Comparison of ENCODE assay signal across 24 cellular contexts in genomic region chr11:117519590-117519989, GRCh38.
DNase-seq lines count a peak whose midpoint lies in the region; ATAC-seq, FAIRE-seq and TF ChIP-seq lines count a peak whose summit lies in the region.
"Had no signal": no experiment of that assay in that cellular context is flagged by ENCODE, and none has a peak within 500 bp of the region (broad histone marks: within the 10 kb centered on the region; RNA-seq: fewer than 3 reads in every experiment).

No MANE protein-coding gene starts in this region.

- no peak for TF ChIP-seq EP300 in GM12878 (IDR thresholded peaks at IDR 0.05; ENCODE audit: borderline replicate concordance in 1 of 2, control insufficient read depth in 1 of 2, low read depth in 2 of 2, low read length in 2 of 2)

- TF ChIP-seq RAD21 in GM12878 (IDR thresholded peaks at IDR 0.05; ENCODE audit: insufficient read depth, low read depth, low read length) = no peak

- WGBS in right cardiac atrium = 81% methylated on average over 4 of the region's 4 CpGs
- 4% methylated on average over 4 of the region's 4 CpGs for WGBS in GM12878 (ENCODE audit: insufficient coverage, insufficient replicate concordance, low lambda C conversion rate, missing lambda C conversion rate)

- no peak overlapping the region for H2AFZ ChIP-seq in GM12878 (ENCODE audit: control insufficient read depth, low read depth, low read length)

- no peak for TF ChIP-seq CTCF in right atrium auricular region (IDR thresholded peaks at IDR 0.05)
- TF ChIP-seq CTCF in GM12878 (IDR thresholded peaks at IDR 0.05 in 2 of 3, conservative IDR thresholded peaks at IDR 0.05 in 1 of 3; ENCODE audit: control insufficient read depth in 2 of 3, extremely low read depth in 1 of 3, insufficient read depth in 1 of 3, low read depth in 3 of 3, low read length in 3 of 3) = no peak
- TF ChIP-seq CTCF in type B pancreatic cell (conservative IDR thresholded peaks at IDR 0.05) = no peak
- no peak for TF ChIP-seq CTCF in foreskin fibroblast (IDR thresholded peaks at IDR 0.05; ENCODE audit: low read depth, low read length)

- DNase-seq in right atrium auricular region (ENCODE audit: low spot score) (peak; percentile 59), right cardiac atrium (no peak), GM12878 (ENCODE audit: low read depth, low spot score) (no peak), left kidney (ENCODE audit: low read depth, low spot score) (peak; percentile 78), type B pancreatic cell (ENCODE audit: extremely low spot score, unreplicated experiment) (no peak), foreskin fibroblast (no peak)
- DNase-seq: activated naive CD4-positive, alpha-beta T cell; amygdala; CD4-positive, CD25-positive, alpha-beta regulatory T cell; cerebellar nuclear complex; effector CD4-positive, alpha-beta T cell; esophagus squamous epithelium; H9; naive thymus-derived CD4-positive, alpha-beta T cell; NCI-H1048; NCI-H2029 treated with DMSO at 0.1 percent for 48 hours; NCI-H446 treated with DMSO at 0.1 percent for 48 hours; spleen; T-helper 1 cell had no signal

- CTCF ChIA-PET in GM12878 (lab: Yijun Ruan, JAX) = no interaction called here

- no peaks in the 10 kb centered on the region for H4K20me1 ChIP-seq in GM12878 (ENCODE audit: control insufficient read depth, insufficient read depth)

- TF ChIP-seq POLR2A in GM12878 (IDR thresholded peaks at IDR 0.05; ENCODE audit: low read depth, low read length) = no peak

- H3K4me1 Mint-ChIP-seq in type B pancreatic cell (ENCODE audit: unreplicated experiment) = peaks cover 24% of the 10 kb centered on the region
- H3K4me1 Mint-ChIP-seq: CD4-positive, CD25-positive, alpha-beta regulatory T cell; IgD-negative memory B cell; naive thymus-derived CD4-positive, alpha-beta T cell had no signal

- H3K4me2 ChIP-seq in GM12878 (ENCODE audit: control insufficient read depth, insufficient read depth) = no peak overlapping the region
- H3K4me2 ChIP-seq: A549 had no signal

- RAD21 ChIA-PET in GM12878 (lab: Charles Lee; ENCODE audit: unreplicated experiment) = no interaction called here

- H3K4me3 Mint-ChIP-seq in type B pancreatic cell = no peak overlapping the region
- H3K4me3 Mint-ChIP-seq: CD4-positive, CD25-positive, alpha-beta regulatory T cell; H9; IgD-negative memory B cell; naive thymus-derived CD4-positive, alpha-beta T cell had no signal

- H3K4me3 ChIP-seq in right atrium auricular region (no peak overlapping the region), right cardiac atrium (ENCODE audit: low read length) (no peak overlapping the region), GM12878 (no peak overlapping the region), foreskin fibroblast (ENCODE audit: low read depth in 1 of 2, low read length in 2 of 2) (no peak overlapping the region)
- H3K4me3 ChIP-seq: A549, esophagus squamous epithelium, spleen had no signal

- intact Hi-C loops in right cardiac atrium (cut with DNase I) = no loop called here
- intact Hi-C loops in GM12878 (cut with micrococcal nuclease; ENCODE audit: unreplicated experiment) = no loop called here

- ATAC-seq in right cardiac atrium = no peak
- peak; percentile 29; the same call in 2 of the 3 replicates for ATAC-seq in GM12878
- no peak for ATAC-seq in HG02623 (IDR thresholded peaks at IDR 0.05; ENCODE audit: unreplicated experiment)
- ATAC-seq in GM19035 (IDR thresholded peaks at IDR 0.05; ENCODE audit: unreplicated experiment) = no peak
- ATAC-seq: naive thymus-derived CD4-positive, alpha-beta T cell had no signal

- SMC1A ChIA-PET in GM12878 (lab: Charles Lee; ENCODE audit: uncharacterized antibody, unreplicated experiment) = no interaction called here

- no peak for FAIRE-seq in GM12878 (lab: Jason Lieb, UNC)
- FAIRE-seq: A549, GM12892 had no signal

- in situ Hi-C loops in GM12878 (cut with MboI) = no loop called here

- no peaks in the 10 kb centered on the region for H3K36me3 Mint-ChIP-seq in type B pancreatic cell
- H3K36me3 Mint-ChIP-seq: IgD-negative memory B cell; naive thymus-derived CD4-positive, alpha-beta T cell had no signal

- no peaks in the 10 kb centered on the region for H3K79me2 ChIP-seq in GM12878 (ENCODE audit: control insufficient read depth, insufficient read depth, low read length)

- no peaks in the 10 kb centered on the region for H3K4me1 ChIP-seq in right atrium auricular region
- no peaks in the 10 kb centered on the region for H3K4me1 ChIP-seq in right cardiac atrium (ENCODE audit: control insufficient read depth, insufficient read depth, low read length)
- H3K4me1 ChIP-seq in GM12878 (ENCODE audit: control insufficient read depth, insufficient read depth, low read length) = no peaks in the 10 kb centered on the region
- H3K4me1 ChIP-seq: A549, esophagus squamous epithelium had no signal

- H3K36me3 ChIP-seq in right atrium auricular region = no peaks in the 10 kb centered on the region
- H3K36me3 ChIP-seq in GM12878 (ENCODE audit: control insufficient read depth in 2 of 2, insufficient read depth in 2 of 2, low read length in 1 of 2) = no peaks in the 10 kb centered on the region
- H3K36me3 ChIP-seq: esophagus squamous epithelium, spleen had no signal

- H3K9me3 Mint-ChIP-seq in type B pancreatic cell = no peaks in the 10 kb centered on the region
- H3K9me3 Mint-ChIP-seq: H9; IgD-negative memory B cell; naive thymus-derived CD4-positive, alpha-beta T cell had no signal

- H3K9me3 ChIP-seq in right atrium auricular region (no peaks in the 10 kb centered on the region), right cardiac atrium (ENCODE audit: control insufficient read depth, low read length) (no peaks in the 10 kb centered on the region), GM12878 (replicated peaks; ENCODE audit: control insufficient read depth, insufficient read depth, low read length) (no peaks in the 10 kb centered on the region)
- H3K9me3 ChIP-seq: A549, esophagus squamous epithelium, spleen had no signal

- H3K9ac ChIP-seq in GM12878 (ENCODE audit: control insufficient read depth, insufficient read depth, low read length) = no peak overlapping the region

- no peaks in the 10 kb centered on the region for H3K27me3 ChIP-seq in right atrium auricular region
- no peaks in the 10 kb centered on the region for H3K27me3 ChIP-seq in right cardiac atrium (ENCODE audit: control insufficient read depth, insufficient read depth)
- H3K27me3 ChIP-seq in GM12878 (replicated peaks in 1 of 2; ENCODE audit: control insufficient read depth in 2 of 2, insufficient read depth in 2 of 2, low read length in 1 of 2) = no peaks in the 10 kb centered on the region; a peak in 1 of 4 replicates
- H3K27me3 ChIP-seq: esophagus squamous epithelium, spleen had no signal

- POLR2A ChIA-PET in GM12878 (lab: Charles Lee) = no interaction called here

- no TSS peak for BruUV-seq in GM12878 (replicated peaks; lab: Mats Ljungman, UMichigan)

- peak overlapping the region; percentile 86 for H3K27ac Mint-ChIP-seq in type B pancreatic cell
- H3K27ac Mint-ChIP-seq: CD4-positive, CD25-positive, alpha-beta regulatory T cell; IgD-negative memory B cell; naive thymus-derived CD4-positive, alpha-beta T cell had no signal

- H3K27me3 Mint-ChIP-seq in type B pancreatic cell = peaks cover 30% of the 10 kb centered on the region

- no peak overlapping the region for H3K27ac ChIP-seq in right atrium auricular region
- no peak overlapping the region for H3K27ac ChIP-seq in right cardiac atrium (ENCODE audit: low read length)
- no peak overlapping the region for H3K27ac ChIP-seq in GM12878 (ENCODE audit: control insufficient read depth, insufficient read depth)
- H3K27ac ChIP-seq: A549, spleen had no signal

TF ChIP-seq in GM12878, 131 proteins besides CTCF, POLR2A, EP300 and RAD21:
- TF ChIP-seq YBX1 (IDR thresholded peaks at IDR 0.05) (no peak), POU2F2 (IDR thresholded peaks at IDR 0.05; ENCODE audit: borderline replicate concordance, low read depth, low read length) (no peak), CUX1 (IDR thresholded peaks at IDR 0.05; ENCODE audit: insufficient replicate concordance, low read depth, low read length) (no peak), TAF1 (IDR thresholded peaks at IDR 0.05; ENCODE audit: borderline replicate concordance, low read depth, low read length) (no peak), SIN3A (IDR thresholded peaks at IDR 0.05; ENCODE audit: low read depth, low read length) (no peak)

Comparison
In these comparisons a context has a peak if more than half of its experiments do, and no peak if none do; other contexts are left out.
1. DNase-seq: peak in right atrium auricular region (single experiment) and left kidney (single experiment); none in right cardiac atrium (0 of 3), GM12878 (single experiment), type B pancreatic cell (single experiment) and foreskin fibroblast (0 of 2).